Comparison of ENCODE assay signal across 8 cellular contexts in the genomic region with DNA sequence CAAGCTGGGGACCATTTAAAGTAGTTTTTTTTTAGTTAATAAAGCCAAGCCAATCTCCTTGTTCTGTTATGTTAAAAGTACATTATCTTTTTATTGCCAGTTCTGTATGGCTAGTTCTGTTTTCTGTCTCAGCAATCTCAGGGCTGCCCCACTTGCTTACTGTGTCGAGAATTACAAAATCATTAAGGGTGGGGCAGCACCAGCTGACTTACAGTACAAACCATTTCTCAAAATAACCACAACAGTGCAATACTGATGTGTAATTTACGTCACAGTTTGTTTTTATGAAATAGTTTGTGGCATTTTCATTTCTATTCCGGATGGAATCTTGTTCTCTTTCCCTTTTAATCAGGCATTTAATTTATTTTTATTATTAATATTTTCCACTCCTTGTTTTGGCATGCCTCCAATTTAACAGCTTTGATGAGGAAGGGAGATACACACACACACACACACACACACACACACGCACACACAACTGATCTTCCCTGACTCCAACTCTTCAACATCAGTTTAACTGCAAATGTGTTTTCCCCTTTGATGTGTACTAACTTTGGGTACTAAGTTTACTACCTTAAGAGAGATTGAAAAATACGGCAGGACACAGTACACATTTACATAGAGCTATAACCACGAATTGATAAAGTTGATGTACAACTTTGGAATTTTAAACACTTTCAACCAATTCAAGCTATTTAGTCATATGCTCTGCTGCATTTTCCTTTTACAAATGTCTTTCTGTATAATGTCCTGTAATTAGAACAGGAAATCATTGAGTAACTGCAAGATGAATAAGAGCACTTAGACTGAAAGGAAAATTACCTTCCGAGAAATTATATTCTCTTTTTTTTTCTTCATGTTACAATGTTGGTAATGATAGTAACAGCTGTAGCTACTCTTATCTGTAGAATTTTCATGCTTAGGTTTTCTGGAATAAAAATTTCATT.
DNase-seq lines count a peak whose midpoint lies in the region; ATAC-seq and TF ChIP-seq lines count a peak whose summit lies in the region.

No MANE protein-coding gene starts in this region.

- peaks cover 89% of the 10 kb centered on the region for H3K4me1 Mint-ChIP-seq in activated T-cell treated with anti-CD3 and anti-CD28 coated beads, Interleukin-2, amount 50 U/mL, for 24 hours (ENCODE audit: low read depth)

- peak overlapping the region; percentile 98 for H3K27ac Mint-ChIP-seq in activated T-cell treated with anti-CD3 and anti-CD28 coated beads, Interleukin-2, amount 50 U/mL, for 24 hours

- H3K9ac ChIP-seq in skeletal muscle tissue (ENCODE audit: low read depth in 1 of 3, low read length in 3 of 3): peak overlapping the region; percentile 10 to 69 (median 47)

- H3K27me3 Mint-ChIP-seq in activated T-cell treated with anti-CD3 and anti-CD28 coated beads, Interleukin-2, amount 50 U/mL, for 24 hours: no peaks in the 10 kb centered on the region

- peak; percentile 35 for ATAC-seq in GM21515 (IDR thresholded peaks at IDR 0.05; ENCODE audit: unreplicated experiment)

- peaks cover 73% of the 10 kb centered on the region for H3K36me3 Mint-ChIP-seq in activated T-cell treated with anti-CD3 and anti-CD28 coated beads, Interleukin-2, amount 50 U/mL, for 24 hours (ENCODE audit: low read depth)

- CTCF ChIA-PET in AG04449 (lab: Yijun Ruan, JAX): interaction anchor here (1.0 to 1.2 kb wide), 2 partner anchors 45 to 89 kb away, joined by 3 to 6 read pairs; no protein-coding TSS in a partner anchor

- no peak for TF ChIP-seq CTCF in AG04449 (IDR thresholded peaks at IDR 0.05; ENCODE audit: insufficient read depth, low read length, missing control alignments)

- POLR2A ChIA-PET in AG04449 (lab: Yijun Ruan, JAX): no interaction called here

- H3K27me3 ChIP-seq in skeletal muscle tissue (ENCODE audit: control insufficient read depth in 3 of 3, insufficient read depth in 3 of 3, low read length in 3 of 3): no peaks in the 10 kb centered on the region

- H3K4me3 Mint-ChIP-seq in activated T-cell treated with anti-CD3 and anti-CD28 coated beads, Interleukin-2, amount 50 U/mL, for 24 hours: peak overlapping the region; percentile 64

- DNase-seq in AG04449 (ENCODE audit: low read depth, low spot score) (peak; percentile 75), NCI-H2081 treated with DMSO at 0.1 percent for 48 hours (lab: John Stamatoyannopoulos, UW) (peak; percentile 8), fibroblast of the conjunctiva (ENCODE audit: low read depth) (peak; percentile 85), HUDEP-2 (lab: John Stamatoyannopoulos, UW; ENCODE audit: unreplicated experiment in 76 of 76) (no peak), hypothalamus (lab: John Stamatoyannopoulos, UW) (no peak)
- DNase-seq in activated T-cell treated with anti-CD3 and anti-CD28 coated beads, Interleukin-2, amount 50 U/mL, for 24 hours: no peak

- peaks cover 3% of the 10 kb centered on the region for H3K9me3 Mint-ChIP-seq in activated T-cell treated with anti-CD3 and anti-CD28 coated beads, Interleukin-2, amount 50 U/mL, for 24 hours

- H3K4me3 ChIP-seq in AG04449 (ENCODE audit: low read depth, low read length): no peak overlapping the region; the same call in 1 of the 2 replicates
- peak overlapping the region; percentile 30 to 60 (median 46) for H3K4me3 ChIP-seq in skeletal muscle tissue (ENCODE audit: low read length in 3 of 3)

- H3K27ac ChIP-seq in skeletal muscle tissue (ENCODE audit: low read depth, low read length): peak overlapping the region; percentile 78

- peaks cover 9 to 27% (median 9%) of the 10 kb centered on the region in 3 donors for H3K4me1 ChIP-seq in skeletal muscle tissue (ENCODE audit: control insufficient read depth in 3 of 3, insufficient read depth in 3 of 3, low read length in 3 of 3)

- H3K9me3 ChIP-seq in skeletal muscle tissue (ENCODE audit: control insufficient read depth in 3 of 3, low read length in 3 of 3): no peaks in the 10 kb centered on the region

- H3K36me3 ChIP-seq in skeletal muscle tissue (ENCODE audit: control insufficient read depth in 3 of 3, insufficient read depth in 3 of 3, low read length in 3 of 3): peaks cover 0 to under 1% (median 0%) of the 10 kb centered on the region in 3 donors

Comparison
In these comparisons a context has a peak if more than half of its experiments do, and no peak if none do; other contexts are left out.
1. DNase-seq: peak in AG04449 (single experiment), NCI-H2081 treated with DMSO at 0.1 percent for 48 hours (single experiment) and fibroblast of the conjunctiva (single experiment); none in activated T-cell treated with anti-CD3 and anti-CD28 coated beads, Interleukin-2, amount 50 U/mL, for 24 hours (single experiment), HUDEP-2 (0 of 76) and hypothalamus (0 of 51).